16 cellular contexts compared by ENCODE assay signal in the genomic region with DNA sequence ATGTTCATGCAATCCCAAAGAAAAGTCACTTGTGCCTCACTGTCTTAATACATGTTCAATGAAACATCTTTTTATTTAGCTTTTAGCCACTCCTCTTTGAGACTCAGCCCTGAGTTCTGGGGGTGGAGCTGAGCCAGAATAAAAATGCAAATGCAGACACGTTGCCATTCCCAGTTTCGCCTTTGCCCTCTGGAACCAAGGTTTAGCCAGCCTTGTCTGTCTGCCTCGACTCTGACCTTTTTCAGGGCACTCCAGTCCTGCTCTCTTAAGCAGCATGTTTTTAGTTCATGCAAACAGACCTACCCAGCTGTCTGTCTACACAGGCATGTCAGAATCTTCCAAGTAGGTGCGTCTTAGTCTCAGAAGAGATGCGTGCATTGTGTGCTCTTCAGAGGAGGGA.
A peak's percentile ranks its signal among the peaks of the same experiment; 100 is the strongest.
DNase-seq lines count a peak whose midpoint lies in the region; ATAC-seq, FAIRE-seq and TF ChIP-seq lines count a peak whose summit lies in the region.
"Had no signal": no experiment of that assay in that cellular context is flagged by ENCODE, and none has a peak within 500 bp of the region (broad histone marks: within the 10 kb centered on the region; RNA-seq: fewer than 3 reads in every experiment).

No MANE protein-coding gene starts in this region.

- H3K9me3 Mint-ChIP-seq in T-helper 1 cell treated with Interleukin-12 subunit alpha and Interleukin-12 subunit beta and Interleukin-4 antibody, amounts not matched to agents 30 μg/mL and 1 μg/mL, for 36 hours: no peaks in the 10 kb centered on the region
- H3K9me3 Mint-ChIP-seq: CD4-positive, alpha-beta T cell had no signal

- TF ChIP-seq RAD21 in liver (IDR thresholded peaks at IDR 0.05): peak; percentile 56 to 67

- H3K4me1 Mint-ChIP-seq in T-helper 1 cell treated with Interleukin-12 subunit alpha and Interleukin-12 subunit beta and Interleukin-4 antibody, amounts not matched to agents 30 μg/mL and 1 μg/mL, for 36 hours (ENCODE audit: low read depth): peaks cover 12% of the 10 kb centered on the region

- 84% methylated on average over 5 of the region's 5 CpGs for WGBS in ectodermal cell, 2 experiments
- 41% methylated on average over 5 of the region's 5 CpGs for WGBS in liver
- WGBS in small intestine, 3 donors: 31 to 60% (median 57%) methylated on average over 5 of the region's 5 CpGs

- H3K27ac Mint-ChIP-seq in T-helper 1 cell treated with Interleukin-12 subunit alpha and Interleukin-12 subunit beta and Interleukin-4 antibody, amounts not matched to agents 30 μg/mL and 1 μg/mL, for 36 hours: no peak overlapping the region
- H3K27ac Mint-ChIP-seq: CD4-positive, alpha-beta T cell had no signal

- intact Hi-C loops in gastrocnemius medialis (cut with DNase I; ENCODE audit: low total_unique reads): no loop called here

- FAIRE-seq in small intestine (lab: Jason Lieb, UNC): no peak
- FAIRE-seq: GM12878, H54 had no signal

- H3K27me3 ChIP-seq in ectodermal cell (ENCODE audit: control insufficient read depth, insufficient read depth, low read length, poor library complexity, severe bottlenecking) (no peaks in the 10 kb centered on the region), liver (ENCODE audit: control insufficient read depth in 4 of 4, insufficient read depth in 4 of 4, low read length in 3 of 4) (no peaks in the 10 kb centered on the region), small intestine (ENCODE audit: control insufficient read depth in 2 of 2, insufficient read depth in 2 of 2, low read length in 2 of 2) (no peaks in the 10 kb centered on the region), gastrocnemius medialis (no peaks in the 10 kb centered on the region)

- no peaks in the 10 kb centered on the region for H3K4me1 ChIP-seq in ectodermal cell (ENCODE audit: control insufficient read depth, insufficient read depth, low read length)
- H3K4me1 ChIP-seq in liver (ENCODE audit: control insufficient read depth in 4 of 4, insufficient read depth in 4 of 4, low read length in 3 of 4): peaks cover 3 to 15% (median 11%) of the 10 kb centered on the region in 4 donors
- no peaks in the 10 kb centered on the region for H3K4me1 ChIP-seq in small intestine (ENCODE audit: control insufficient read depth in 2 of 2, insufficient read depth in 1 of 2, low read depth in 1 of 2, low read length in 1 of 2)
- H3K4me1 ChIP-seq in gastrocnemius medialis: no peaks in the 10 kb centered on the region

- ATAC-seq in GM21447 (IDR thresholded peaks at IDR 0.05; ENCODE audit: unreplicated experiment): no peak
- no peak for ATAC-seq in gastrocnemius medialis
- ATAC-seq: GM12878, HCT116 had no signal

- H3K27ac ChIP-seq in ectodermal cell (ENCODE audit: insufficient read depth, low read depth, low read length, poor library complexity, severe bottlenecking): peak overlapping the region; percentile 16
- peak overlapping the region; percentile 15 to 52 for H3K27ac ChIP-seq in liver (ENCODE audit: low read depth in 1 of 2, low read length in 2 of 2)
- H3K27ac ChIP-seq in small intestine (ENCODE audit: low read depth in 1 of 2, low read length in 1 of 2): no peak overlapping the region
- H3K27ac ChIP-seq in gastrocnemius medialis: no peak overlapping the region
- H3K27ac ChIP-seq: 22Rv1 had no signal

- DNase-seq in T-helper 1 cell (no peak), small intestine (peak; percentile 74), NCI-H69 (lab: John Stamatoyannopoulos, UW) (no peak), gastrocnemius medialis (no peak)
- DNase-seq: AML-193; C1 segment of cervical spinal cord; CD4-positive, alpha-beta T cell; DMS79 had no signal

- no peaks in the 10 kb centered on the region for H3K36me3 Mint-ChIP-seq in T-helper 1 cell treated with Interleukin-12 subunit alpha and Interleukin-12 subunit beta and Interleukin-4 antibody, amounts not matched to agents 30 μg/mL and 1 μg/mL, for 36 hours (ENCODE audit: low read depth)

- no peak overlapping the region for H3K4me3 ChIP-seq in ectodermal cell (ENCODE audit: insufficient read depth, low read depth, low read length)
- H3K4me3 ChIP-seq in liver (ENCODE audit: low read depth in 1 of 3, low read length in 3 of 3): no peak overlapping the region
- no peak overlapping the region for H3K4me3 ChIP-seq in small intestine (ENCODE audit: low read depth in 1 of 2, low read length in 2 of 2)
- H3K4me3 ChIP-seq in gastrocnemius medialis: no peak overlapping the region
- H3K4me3 ChIP-seq: GM12878 had no signal

- H3K4me3 Mint-ChIP-seq in T-helper 1 cell treated with Interleukin-12 subunit alpha and Interleukin-12 subunit beta and Interleukin-4 antibody, amounts not matched to agents 30 μg/mL and 1 μg/mL, for 36 hours: peak overlapping the region; percentile 9
- H3K4me3 Mint-ChIP-seq: CD4-positive, alpha-beta T cell had no signal

- H3K27me3 Mint-ChIP-seq in T-helper 1 cell treated with Interleukin-12 subunit alpha and Interleukin-12 subunit beta and Interleukin-4 antibody, amounts not matched to agents 30 μg/mL and 1 μg/mL, for 36 hours (ENCODE audit: low read depth): no peaks in the 10 kb centered on the region

- H3K36me3 ChIP-seq in ectodermal cell (ENCODE audit: control insufficient read depth, insufficient read depth, low read length) (no peaks in the 10 kb centered on the region), liver (ENCODE audit: control insufficient read depth in 4 of 4, insufficient read depth in 3 of 4, low read depth in 1 of 4, low read length in 3 of 4) (no peaks in the 10 kb centered on the region), small intestine (ENCODE audit: control insufficient read depth in 2 of 2, insufficient read depth in 2 of 2, low read length in 2 of 2) (no peaks in the 10 kb centered on the region), gastrocnemius medialis (no peaks in the 10 kb centered on the region)

- no peak for TF ChIP-seq POLR2A in gastrocnemius medialis (IDR thresholded peaks at IDR 0.05)

- in situ Hi-C loops in gastrocnemius medialis (cut with MboI; ENCODE audit: low sequenced_read_pairs in 4 of 4): no loop called here

- H3K9ac ChIP-seq in liver (ENCODE audit: low read depth in 1 of 2, low read length in 2 of 2): peak overlapping the region in 1 of 2 donors; percentile 7

- H3K9me3 ChIP-seq in ectodermal cell (ENCODE audit: control insufficient read depth, low read length) (no peaks in the 10 kb centered on the region), liver (ENCODE audit: control insufficient read depth in 4 of 4, low read length in 3 of 4) (no peaks in the 10 kb centered on the region), small intestine (ENCODE audit: control insufficient read depth, low read depth) (no peaks in the 10 kb centered on the region), gastrocnemius medialis (no peaks in the 10 kb centered on the region)

- no peak for TF ChIP-seq CTCF in liver (IDR thresholded peaks at IDR 0.05; ENCODE audit: low read depth, low read length, missing input control)
- no peak for TF ChIP-seq CTCF in gastrocnemius medialis (IDR thresholded peaks at IDR 0.05 in 4 of 5, conservative IDR thresholded peaks at IDR 0.05 in 1 of 5)

TF ChIP-seq in liver, 16 proteins besides CTCF, POLR2A, EP300 and RAD21 (continues in another document):
- TF ChIP-seq JUND (IDR thresholded peaks at IDR 0.05) (peak; percentile 68 to 86), TAF1 (conservative IDR thresholded peaks at IDR 0.05) (no peak), HNF4G (IDR thresholded peaks at IDR 0.05) (peak; percentile 99), RXRA (IDR thresholded peaks at IDR 0.05) (peak; percentile 93 to 94), FOXA2 (IDR thresholded peaks at IDR 0.05) (peak; percentile 74), EGR1 (IDR thresholded peaks at IDR 0.05; ENCODE audit: low read depth in 2 of 2) (peak in 1 of 2 donors; percentile 43), YY1 (IDR thresholded peaks at IDR 0.05) (peak; percentile 68), FOXA1 (IDR thresholded peaks at IDR 0.05) (peak; percentile 53), SP1 (IDR thresholded peaks at IDR 0.05) (peak; percentile 96), HNF4A (conservative IDR thresholded peaks at IDR 0.05) (peak; percentile 100), GABPA (IDR thresholded peaks at IDR 0.05 in 1 of 2, conservative IDR thresholded peaks at IDR 0.05 in 1 of 2) (no peak), NR2F2 (IDR thresholded peaks at IDR 0.05) (peak; percentile 55)
- TF ChIP-seq, protein P1, sequence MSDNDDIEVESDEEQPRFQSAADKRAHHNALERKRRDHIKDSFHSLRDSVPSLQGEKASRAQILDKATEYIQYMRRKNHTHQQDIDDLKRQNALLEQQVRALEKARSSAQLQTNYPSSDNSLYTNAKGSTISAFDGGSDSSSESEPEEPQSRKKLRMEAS (IDR thresholded peaks at IDR 0.05): peak; percentile 87
- TF ChIP-seq, protein P2, sequence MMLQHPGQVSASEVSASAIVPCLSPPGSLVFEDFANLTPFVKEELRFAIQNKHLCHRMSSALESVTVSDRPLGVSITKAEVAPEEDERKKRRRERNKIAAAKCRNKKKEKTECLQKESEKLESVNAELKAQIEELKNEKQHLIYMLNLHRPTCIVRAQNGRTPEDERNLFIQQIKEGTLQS (IDR thresholded peaks at IDR 0.05): peak; percentile 42
- TF ChIP-seq, protein P3, sequence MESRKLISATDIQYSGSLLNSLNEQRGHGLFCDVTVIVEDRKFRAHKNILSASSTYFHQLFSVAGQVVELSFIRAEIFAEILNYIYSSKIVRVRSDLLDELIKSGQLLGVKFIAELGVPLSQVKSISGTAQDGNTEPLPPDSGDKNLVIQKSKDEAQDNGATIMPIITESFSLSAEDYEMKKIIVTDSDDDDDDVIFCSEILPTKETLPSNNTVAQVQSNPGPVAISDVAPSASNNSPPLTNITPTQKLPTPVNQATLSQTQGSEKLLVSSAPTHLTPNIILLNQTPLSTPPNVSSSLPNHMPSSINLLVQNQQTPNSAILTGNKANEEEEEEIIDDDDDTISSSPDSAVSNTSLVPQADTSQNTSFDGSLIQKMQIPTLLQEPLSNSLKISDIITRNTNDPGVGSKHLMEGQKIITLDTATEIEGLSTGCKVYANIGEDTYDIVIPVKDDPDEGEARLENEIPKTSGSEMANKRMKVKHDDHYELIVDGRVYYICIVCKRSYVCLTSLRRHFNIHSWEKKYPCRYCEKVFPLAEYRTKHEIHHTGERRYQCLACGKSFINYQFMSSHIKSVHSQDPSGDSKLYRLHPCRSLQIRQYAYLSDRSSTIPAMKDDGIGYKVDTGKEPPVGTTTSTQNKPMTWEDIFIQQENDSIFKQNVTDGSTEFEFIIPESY (IDR thresholded peaks at IDR 0.05): peak; percentile 76

Comparison
In these comparisons a context has a peak if more than half of its experiments do, and no peak if none do; other contexts are left out.
1. H3K27ac ChIP-seq: peak in ectodermal cell (single experiment) and liver (2 of 2); none in small intestine (0 of 2) and gastrocnemius medialis (0 of 4).